Comparison of ENCODE assay signal across 31 cellular contexts in genomic region chr6:26107935-26108334, GRCh38.
"Had no signal": no experiment of that assay in that cellular context is flagged by ENCODE, and none has a peak within 500 bp of the region (broad histone marks: within the 10 kb centered on the region; RNA-seq: fewer than 3 reads in every experiment).

No MANE protein-coding gene starts in this region.

- H3K9me3 ChIP-seq: gastrocnemius medialis, lower lobe of right lung, mucosa of descending colon, right atrium auricular region, suprapubic skin, thyroid gland, vagina had no signal

- H3K36me3 Mint-ChIP-seq: memory B cell; mesothelial cell of epicardium; naive B cell; natural killer cell treated with Interleukin-12 subunit alpha and Interleukin-12 subunit beta and Interleukin-15 and Interleukin-18, amount 100 ng/mL, for 72 hours had no signal

- H3K4me3 Mint-ChIP-seq: endodermal cell; memory B cell; mesothelial cell of epicardium; natural killer cell treated with Interleukin-12 subunit alpha and Interleukin-12 subunit beta and Interleukin-15 and Interleukin-18, amount 100 ng/mL, for 72 hours had no signal

- H3K27ac ChIP-seq: dorsolateral prefrontal cortex, epithelial cell of prostate, gastrocnemius medialis, lower lobe of right lung, parathyroid adenoma, right atrium auricular region, suprapubic skin, thyroid gland, vagina had no signal

- ATAC-seq: esophagus mucosa; gastrocnemius medialis; left ventricle myocardium superior; lower lobe of right lung; mucosa of descending colon; natural killer cell treated with Interleukin-12 subunit alpha and Interleukin-12 subunit beta and Interleukin-15 and Interleukin-18, amount 100 ng/mL, for 72 hours; sciatic nerve; stimulated activated naive CD8-positive, alpha-beta T cell treated with anti-CD3 and anti-CD28 coated beads, Interleukin-15, amount 100 ng/mL, for 72 hours had no signal

- H3K4me3 ChIP-seq: dorsolateral prefrontal cortex, gastrocnemius medialis, lower lobe of right lung, mucosa of descending colon, right atrium auricular region, smooth muscle cell, suprapubic skin, thyroid gland, vagina had no signal

- H3K36me3 ChIP-seq: gastrocnemius medialis, lower lobe of right lung, right atrium auricular region, suprapubic skin, thyroid gland, vagina had no signal

- DNase-seq: dorsolateral prefrontal cortex; effector CD4-positive, alpha-beta T cell; endodermal cell; foreskin fibroblast; gastrocnemius medialis; head of caudate nucleus; left ventricle myocardium superior; lower lobe of right lung; mucosa of descending colon; naive B cell; stimulated activated CD4-positive, alpha-beta T cell treated with anti-CD3 and anti-CD28 coated beads, Interleukin-12 subunit alpha, Interleukin-12 subunit beta, amount 100 ng/mL, for 4 hours; stimulated activated CD4-positive, alpha-beta T cell treated with anti-CD3 and anti-CD28 coated beads, Interleukin-1b, Interleukin-23, amount 100 ng/mL, for 48 hours; stimulated activated CD4-positive, alpha-beta T cell treated with anti-CD3 and anti-CD28 coated beads, Interleukin-4, amount 100 ng/mL, for 1 hour; stimulated activated CD8-positive, alpha-beta memory T cell treated with anti-CD3 and anti-CD28 coated beads, Interleukin-4, amount 100 ng/mL, for 48 hours; stimulated activated naive CD4-positive, alpha-beta T cell; stimulated activated naive CD8-positive, alpha-beta T cell treated with anti-CD3 and anti-CD28 coated beads, Interleukin-15, amount 100 ng/mL, for 72 hours; thyroid gland; trophoblast cell had no signal

- H2AFZ ChIP-seq: parathyroid adenoma had no signal

- H3K27me3 Mint-ChIP-seq: memory B cell; natural killer cell treated with Interleukin-12 subunit alpha and Interleukin-12 subunit beta and Interleukin-15 and Interleukin-18, amount 100 ng/mL, for 72 hours; progenitor cell of endocrine pancreas had no signal

- H3K27me3 ChIP-seq: dorsolateral prefrontal cortex, gastrocnemius medialis, right atrium auricular region, suprapubic skin, thyroid gland, vagina had no signal

- H3K9me3 Mint-ChIP-seq: memory B cell; natural killer cell treated with Interleukin-12 subunit alpha and Interleukin-12 subunit beta and Interleukin-15 and Interleukin-18, amount 100 ng/mL, for 72 hours; stimulated activated naive CD8-positive, alpha-beta T cell treated with anti-CD3 and anti-CD28 coated beads, Interleukin-15, amount 100 ng/mL, for 72 hours had no signal

- H3K79me2 ChIP-seq: parathyroid adenoma had no signal

- FAIRE-seq: keratinocyte had no signal

- H3K27ac Mint-ChIP-seq: endodermal cell, memory B cell, mesothelial cell of epicardium, progenitor cell of endocrine pancreas had no signal

- H3K4me2 ChIP-seq: smooth muscle cell had no signal

- H3K9ac ChIP-seq: parathyroid adenoma had no signal
